13 cellular contexts compared by ENCODE assay signal in the genomic region with DNA sequence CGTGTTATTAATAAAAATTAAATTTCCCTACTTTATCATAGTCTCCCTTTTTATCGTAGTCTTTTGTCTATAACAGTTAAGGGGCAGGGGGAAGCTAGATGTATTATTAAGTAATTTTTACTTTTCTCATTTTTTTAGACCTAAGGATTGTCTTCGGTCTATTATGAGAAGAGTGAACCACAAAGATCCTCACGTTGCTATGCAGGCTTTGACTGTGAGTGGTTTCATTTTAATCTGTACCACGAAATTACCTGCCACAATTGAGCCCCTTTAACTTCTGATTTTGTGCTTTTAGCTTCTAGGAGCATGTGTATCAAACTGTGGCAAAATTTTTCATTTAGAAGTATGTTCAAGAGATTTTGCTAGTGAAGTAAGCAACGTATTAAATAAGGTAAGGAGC. TPM values are rescaled to one million over a fixed set of nuclear protein-coding genes. Genes with fewer than 3 reads are reported as not detected.
A peak's percentile ranks its signal among the peaks of the same experiment; 100 is the strongest.
DNase-seq lines count a peak whose midpoint lies in the region; ATAC-seq and TF ChIP-seq lines count a peak whose summit lies in the region.
"Had no signal": no experiment of that assay in that cellular context is flagged by ENCODE, and none has a peak within 500 bp of the region (broad histone marks: within the 10 kb centered on the region; RNA-seq: fewer than 3 reads in every experiment).

No MANE protein-coding gene starts in this region.

- ATAC-seq in GM21723 (IDR thresholded peaks at IDR 0.05; ENCODE audit: unreplicated experiment) (peak; percentile 70), HG03442 (IDR thresholded peaks at IDR 0.05; ENCODE audit: unreplicated experiment) (peak; percentile 62)
- no peak for ATAC-seq in stimulated activated effector memory CD8-positive, alpha-beta T cell treated with anti-CD3 and anti-CD28 coated beads, Interleukin-12 subunit alpha, Interleukin-12 subunit beta, amount 100 ng/mL, for 72 hours
- ATAC-seq: A549 had no signal

- no peaks in the 10 kb centered on the region for H3K27me3 ChIP-seq in tibial nerve

- peak overlapping the region; percentile 22 for H3K27ac Mint-ChIP-seq in activated T-cell treated with anti-CD3 and anti-CD28 coated beads, Interleukin-2, amount 50 U/mL, for 24 hours
- H3K27ac Mint-ChIP-seq in stimulated activated effector memory CD8-positive, alpha-beta T cell treated with anti-CD3 and anti-CD28 coated beads, Interleukin-12 subunit alpha, Interleukin-12 subunit beta, amount 100 ng/mL, for 72 hours, result peak overlapping the region; percentile 45

- H3K9me3 Mint-ChIP-seq in activated T-cell treated with anti-CD3 and anti-CD28 coated beads, Interleukin-2, amount 50 U/mL, for 24 hours, result peaks cover 2% of the 10 kb centered on the region
- no peaks in the 10 kb centered on the region for H3K9me3 Mint-ChIP-seq in stimulated activated effector memory CD8-positive, alpha-beta T cell treated with anti-CD3 and anti-CD28 coated beads, Interleukin-12 subunit alpha, Interleukin-12 subunit beta, amount 100 ng/mL, for 72 hours

- DNase-seq in activated T-cell treated with anti-CD3 and anti-CD28 coated beads, Interleukin-2, amount 50 U/mL, for 24 hours, result no peak
- no peak for DNase-seq in activated T-cell treated with anti-CD3 and anti-CD28 coated beads for 4 hours
- no peak for DNase-seq in stimulated activated effector memory CD8-positive, alpha-beta T cell treated with anti-CD3 and anti-CD28 coated beads, Interleukin-12 subunit alpha, Interleukin-12 subunit beta, amount 100 ng/mL, for 72 hours (ENCODE audit: low spot score in 2 of 2)
- no peak for DNase-seq in occipital lobe (lab: John Stamatoyannopoulos, UW)
- no peak for DNase-seq in NCI-H510A treated with DMSO at 0.1 percent for 48 hours (lab: John Stamatoyannopoulos, UW)
- DNase-seq in tibial nerve (ENCODE audit: low spot score in 2 of 2), result no peak
- DNase-seq: DND-41, NCI-H510A, SIG-M5 had no signal

- no peak overlapping the region for H3K4me3 ChIP-seq in tibial nerve
- H3K4me3 ChIP-seq: A549 had no signal

- no peak overlapping the region for H3K4me3 Mint-ChIP-seq in activated T-cell treated with anti-CD3 and anti-CD28 coated beads, Interleukin-2, amount 50 U/mL, for 24 hours
- no peak overlapping the region for H3K4me3 Mint-ChIP-seq in stimulated activated effector memory CD8-positive, alpha-beta T cell treated with anti-CD3 and anti-CD28 coated beads, Interleukin-12 subunit alpha, Interleukin-12 subunit beta, amount 100 ng/mL, for 72 hours

- TF ChIP-seq POLR2A in tibial nerve (IDR thresholded peaks at IDR 0.05), result no peak

- H3K36me3 ChIP-seq in tibial nerve, result peaks cover 0 to 7% (median 0%) of the 10 kb centered on the region in 3 donors

- WGBS in tibial nerve, 2 donors, result 90 to 92% methylated on average over 6 of the region's 6 CpGs

- H3K9me3 ChIP-seq in tibial nerve, result peaks cover 0 to 4% (median 0%) of the 10 kb centered on the region in 4 donors
- H3K9me3 ChIP-seq: A549 had no signal

- peaks cover 0 to 17% (median 0%) of the 10 kb centered on the region in 4 donors for H3K4me1 ChIP-seq in tibial nerve

- TF ChIP-seq EP300 in tibial nerve (IDR thresholded peaks at IDR 0.05), result no peak

- no peak for TF ChIP-seq CTCF in tibial nerve (IDR thresholded peaks at IDR 0.05)

- H3K36me3 Mint-ChIP-seq in activated T-cell treated with anti-CD3 and anti-CD28 coated beads, Interleukin-2, amount 50 U/mL, for 24 hours (ENCODE audit: low read depth), result peaks cover 46% of the 10 kb centered on the region
- H3K36me3 Mint-ChIP-seq in stimulated activated effector memory CD8-positive, alpha-beta T cell treated with anti-CD3 and anti-CD28 coated beads, Interleukin-12 subunit alpha, Interleukin-12 subunit beta, amount 100 ng/mL, for 72 hours, result peaks cover 42% of the 10 kb centered on the region

- H3K4me1 Mint-ChIP-seq in activated T-cell treated with anti-CD3 and anti-CD28 coated beads, Interleukin-2, amount 50 U/mL, for 24 hours (ENCODE audit: low read depth), result peaks cover 54% of the 10 kb centered on the region
- H3K4me1 Mint-ChIP-seq in stimulated activated effector memory CD8-positive, alpha-beta T cell treated with anti-CD3 and anti-CD28 coated beads, Interleukin-12 subunit alpha, Interleukin-12 subunit beta, amount 100 ng/mL, for 72 hours, result peaks cover 38% of the 10 kb centered on the region

- H3K27ac ChIP-seq in tibial nerve, result no peak overlapping the region
- H3K27ac ChIP-seq: A549, VCaP had no signal

- H3K27me3 Mint-ChIP-seq in activated T-cell treated with anti-CD3 and anti-CD28 coated beads, Interleukin-2, amount 50 U/mL, for 24 hours, result no peaks in the 10 kb centered on the region

RNA-seq across cellular contexts. Expression of a gene that starts 40.6 kb away (rescaled TPM):
- 34.8 TPM for total RNA-seq in occipital lobe
- 10 to 100 TPM; 17.3 to 28.2 (median 25.1) TPM for total RNA-seq in tibial nerve
